18 cellular contexts compared by ENCODE assay signal in the genomic region with DNA sequence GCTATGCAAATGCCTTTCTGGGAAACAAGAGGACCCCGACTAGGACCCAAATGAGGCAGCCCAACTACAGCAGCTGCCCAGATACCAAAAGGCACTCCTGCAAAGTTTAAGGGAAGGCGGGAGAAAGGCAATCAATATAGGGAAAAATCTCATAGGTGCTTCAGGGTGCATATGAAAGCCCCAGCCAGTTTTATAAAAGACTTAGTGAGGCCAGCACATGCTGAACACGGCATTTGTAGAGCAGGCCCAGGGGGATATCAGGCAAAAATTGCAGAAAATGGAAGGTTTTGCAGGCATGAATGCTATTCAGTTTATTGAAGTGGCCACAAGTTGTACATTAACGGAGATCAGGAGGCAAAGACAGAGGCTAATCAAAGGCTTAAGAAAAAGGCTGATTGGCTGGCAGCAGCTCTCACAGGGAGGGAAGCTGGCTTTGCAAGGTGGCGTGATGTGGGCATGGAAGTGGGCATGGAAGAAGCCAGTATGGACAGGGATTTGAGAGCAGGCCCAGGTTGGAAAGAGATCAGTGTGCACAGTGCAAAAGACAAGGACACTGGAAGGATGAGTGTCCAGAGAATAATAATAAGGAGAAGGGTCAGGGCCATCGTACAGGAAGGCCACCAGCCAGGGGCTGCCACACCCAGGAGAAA. TPM values are rescaled to one million over a fixed set of nuclear protein-coding genes. Genes with fewer than 3 reads are reported as not detected.
DNase-seq lines count a peak whose midpoint lies in the region; ATAC-seq, FAIRE-seq and TF ChIP-seq lines count a peak whose summit lies in the region.
"Had no signal": no experiment of that assay in that cellular context is flagged by ENCODE, and none has a peak within 500 bp of the region (broad histone marks: within the 10 kb centered on the region; RNA-seq: fewer than 3 reads in every experiment).

No MANE protein-coding gene starts in this region.

- peak overlapping the region; percentile 19; the same call in 1 of the 2 replicates for H3K27ac ChIP-seq in VCaP
- H3K27ac ChIP-seq in small intestine (ENCODE audit: low read depth in 1 of 2, low read length in 1 of 2): peak overlapping the region; percentile 38 to 78
- H3K27ac ChIP-seq: C4-2B, GM23248, SJSA1 had no signal

- no peak for FAIRE-seq in small intestine (lab: Jason Lieb, UNC)

- no peak for TF ChIP-seq CTCF in VCaP (conservative IDR thresholded peaks at IDR 0.05)

- H3K4me3 ChIP-seq in small intestine (ENCODE audit: low read depth in 1 of 2, low read length in 2 of 2): no peak overlapping the region
- H3K4me3 ChIP-seq: GM23248, left lung, SJSA1 had no signal

- DNase-seq in left kidney (ENCODE audit: low read depth, low spot score): peak; percentile 8
- DNase-seq in small intestine: peak; percentile 63
- no peak for DNase-seq in EL
- DNase-seq in activated T-cell treated with anti-CD3 and anti-CD28 coated beads for 4 hours: no peak
- DNase-seq: effector memory CD8-positive, alpha-beta T cell; GDM1; GM23248; KG1; left lung; NCI-H187; NCI-H82; stimulated activated CD4-positive, alpha-beta T cell treated with anti-CD3 and anti-CD28 coated beads, Interleukin-4, amount 100 ng/mL, for 24 hours had no signal

- 17 to 59% (median 33%) methylated on average over 6 of the region's 6 CpGs for WGBS in small intestine, 3 donors

- no peaks in the 10 kb centered on the region for H3K4me1 ChIP-seq in small intestine (ENCODE audit: control insufficient read depth in 2 of 2, insufficient read depth in 1 of 2, low read depth in 1 of 2, low read length in 1 of 2)
- H3K4me1 ChIP-seq: left lung had no signal

- peak; percentile 25 for ATAC-seq in GM19397 (IDR thresholded peaks at IDR 0.05; ENCODE audit: unreplicated experiment)
- no peak for ATAC-seq in GM18517 (IDR thresholded peaks at IDR 0.05; ENCODE audit: unreplicated experiment)
- ATAC-seq in GM19324 (IDR thresholded peaks at IDR 0.05; ENCODE audit: low FRiP score, unreplicated experiment): no peak
- ATAC-seq: effector memory CD8-positive, alpha-beta T cell had no signal

- H3K27me3 ChIP-seq in small intestine (ENCODE audit: control insufficient read depth in 2 of 2, insufficient read depth in 2 of 2, low read length in 2 of 2): no peaks in the 10 kb centered on the region
- H3K27me3 ChIP-seq: left lung, SJSA1 had no signal

- no peaks in the 10 kb centered on the region for H3K36me3 ChIP-seq in small intestine (ENCODE audit: control insufficient read depth in 2 of 2, insufficient read depth in 2 of 2, low read length in 2 of 2)
- H3K36me3 ChIP-seq: left lung, SJSA1 had no signal

- no peaks in the 10 kb centered on the region for H3K9me3 ChIP-seq in small intestine (ENCODE audit: control insufficient read depth, low read depth)
- H3K9me3 ChIP-seq: left lung, SJSA1 had no signal

RNA-seq across cellular contexts. Expression of gene UGT2B7, which starts 37.7 kb away (rescaled TPM):
- polyA plus RNA-seq in small intestine: 100 to 1,000 TPM in 1 of 3 donors, 10 to 100 TPM in 2; 20.7 to 106 (median 41.8) TPM
- polyA plus RNA-seq: GM23248 had no signal

Comparison
In these comparisons a context has a peak if more than half of its experiments do, and no peak if none do; other contexts are left out.
1. DNase-seq: peak in left kidney (single experiment) and small intestine (single experiment); none in EL (single experiment) and activated T-cell treated with anti-CD3 and anti-CD28 coated beads for 4 hours (single experiment).